Comparison of ENCODE assay signal across 15 cellular contexts in genomic region chr4:98430708-98431403, GRCh38.
A peak's percentile ranks its signal among the peaks of the same experiment; 100 is the strongest.
DNase-seq lines count a peak whose midpoint lies in the region; TF ChIP-seq lines count a peak whose summit lies in the region.
"Had no signal": no experiment of that assay in that cellular context is flagged by ENCODE, and none has a peak within 500 bp of the region (broad histone marks: within the 10 kb centered on the region; RNA-seq: fewer than 3 reads in every experiment).

No MANE protein-coding gene starts in this region.

- H3K27ac Mint-ChIP-seq in chondrocyte (ENCODE audit: unreplicated experiment) (no peak overlapping the region), neural progenitor cell (no peak overlapping the region)
- H3K27ac Mint-ChIP-seq: activated naive CD4-positive, alpha-beta T cell treated with anti-CD3 and anti-CD28 coated beads, Interleukin-2, amount 50 U/mL, for 24 hours; H9 had no signal

- DNase-seq in A172 (ENCODE audit: low spot score) (peak; percentile 79), HCEC 1CT (peak; percentile 87), amniotic stem cell (lab: John Stamatoyannopoulos, UW) (peak; percentile 32), islet precursor cell (peak; percentile 61), chondrocyte (ENCODE audit: low spot score) (no peak), NK-92 (lab: John Stamatoyannopoulos, UW; ENCODE audit: unreplicated experiment) (no peak), neural progenitor cell (ENCODE audit: low spot score) (no peak)
- DNase-seq in stimulated activated CD4-positive, alpha-beta T cell treated with anti-CD3 and anti-CD28 coated beads, Interleukin-15, amount 100 ng/mL, for 24 hours: no peak
- DNase-seq: activated CD4-positive, alpha-beta T cell treated with anti-CD3 and anti-CD28 coated beads for 1 hour; H9; NCI-H1694; Right ventricle myocardium superior; small intestine had no signal

- H3K4me1 Mint-ChIP-seq in chondrocyte (ENCODE audit: low read depth) (peaks cover 14% of the 10 kb centered on the region), neural progenitor cell (no peaks in the 10 kb centered on the region)
- H3K4me1 Mint-ChIP-seq: H9 had no signal

- no peak overlapping the region for H2AFZ ChIP-seq in neural progenitor cell (replicated peaks)

- H3K9me3 Mint-ChIP-seq in chondrocyte (ENCODE audit: low read depth) (peaks cover 12% of the 10 kb centered on the region), neural progenitor cell (peaks cover 9% of the 10 kb centered on the region)
- H3K9me3 Mint-ChIP-seq: activated naive CD4-positive, alpha-beta T cell treated with anti-CD3 and anti-CD28 coated beads, Interleukin-2, amount 50 U/mL, for 24 hours had no signal

- no peak overlapping the region for H3K4me3 ChIP-seq in neural progenitor cell

- H3K4me3 Mint-ChIP-seq in chondrocyte (ENCODE audit: unreplicated experiment) (no peak overlapping the region), neural progenitor cell (no peak overlapping the region)
- H3K4me3 Mint-ChIP-seq: activated naive CD4-positive, alpha-beta T cell treated with anti-CD3 and anti-CD28 coated beads, Interleukin-2, amount 50 U/mL, for 24 hours; H9; memory B cell had no signal

- peaks cover 15% of the 10 kb centered on the region for H3K36me3 Mint-ChIP-seq in chondrocyte (ENCODE audit: low read depth)
- H3K36me3 Mint-ChIP-seq in neural progenitor cell: peaks cover 14% of the 10 kb centered on the region

- H4K20me1 ChIP-seq in neural progenitor cell (ENCODE audit: low read depth): no peaks in the 10 kb centered on the region

- no peaks in the 10 kb centered on the region for H3K79me2 ChIP-seq in neural progenitor cell (ENCODE audit: low read depth)

- H3K27me3 Mint-ChIP-seq in chondrocyte (ENCODE audit: low read depth) (no peaks in the 10 kb centered on the region), neural progenitor cell (ENCODE audit: insufficient read depth, low read depth) (no peaks in the 10 kb centered on the region)
- H3K27me3 Mint-ChIP-seq: activated naive CD4-positive, alpha-beta T cell treated with anti-CD3 and anti-CD28 coated beads, Interleukin-2, amount 50 U/mL, for 24 hours; memory B cell had no signal

- H3K9me3 ChIP-seq in neural progenitor cell (ENCODE audit: low read depth): no peaks in the 10 kb centered on the region

- H3K4me1 ChIP-seq in neural progenitor cell: no peaks in the 10 kb centered on the region

- no peaks in the 10 kb centered on the region for H3F3A ChIP-seq in neural progenitor cell (ENCODE audit: low read depth)

- no peaks in the 10 kb centered on the region for H3K36me3 ChIP-seq in neural progenitor cell

- no peak overlapping the region for H3K4me2 ChIP-seq in neural progenitor cell

- no peak overlapping the region for H3K9ac ChIP-seq in neural progenitor cell

- no peak for TF ChIP-seq CTCF in chondrocyte (IDR thresholded peaks at IDR 0.05)
- no peak for TF ChIP-seq CTCF in neural progenitor cell (IDR thresholded peaks at IDR 0.05)

- H3K27me3 ChIP-seq in neural progenitor cell: no peaks in the 10 kb centered on the region

- H3K27ac ChIP-seq in neural progenitor cell: no peak overlapping the region

Comparison
In these comparisons a context has a peak if more than half of its experiments do, and no peak if none do; other contexts are left out.
1. DNase-seq: peak in A172 (single experiment), HCEC 1CT (single experiment), amniotic stem cell (single experiment) and islet precursor cell (single experiment); none in chondrocyte (single experiment), stimulated activated CD4-positive, alpha-beta T cell treated with anti-CD3 and anti-CD28 coated beads, Interleukin-15, amount 100 ng/mL, for 24 hours (single experiment), NK-92 (single experiment) and neural progenitor cell (single experiment).